Comparison of ENCODE assay signal across 1 cellular context in the genomic region with DNA sequence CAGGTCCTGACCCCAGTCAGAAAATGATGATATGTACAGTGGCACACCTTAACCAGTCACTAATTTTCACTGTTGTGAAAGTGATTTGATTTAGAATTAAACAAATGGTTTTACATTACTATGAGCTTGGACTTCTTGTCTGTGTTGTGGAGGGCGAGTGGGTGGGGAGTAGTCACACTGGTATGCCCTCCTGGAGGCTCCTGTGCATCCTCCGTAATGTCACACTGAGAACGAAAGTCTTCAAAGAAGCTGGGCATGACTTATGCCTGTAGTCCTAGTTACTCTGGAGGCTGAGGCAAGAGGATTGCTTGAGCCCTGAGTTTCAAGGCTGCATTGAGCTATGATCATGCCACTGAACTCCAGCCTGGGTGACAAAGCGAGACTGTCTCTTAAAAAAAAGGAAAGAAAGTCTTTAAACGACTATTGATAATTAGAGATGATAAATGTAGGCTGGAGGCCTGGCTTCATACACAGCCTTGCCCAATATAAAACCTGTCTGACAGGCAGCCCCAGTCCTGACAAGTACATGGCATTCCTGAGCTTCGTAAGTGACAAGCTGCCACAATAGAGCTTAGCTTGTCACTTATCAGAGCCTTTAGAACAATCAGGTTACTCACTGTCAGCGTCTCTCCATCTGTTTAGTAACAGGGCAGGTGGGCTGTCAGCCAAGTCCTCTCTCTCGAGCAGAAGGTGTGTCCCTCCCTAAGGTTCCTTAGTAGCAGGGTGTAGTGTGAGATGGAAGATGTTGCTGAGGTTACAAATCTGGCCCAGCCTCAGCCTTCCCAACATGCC.
TF ChIP-seq lines count a peak whose summit lies in the region.

No MANE protein-coding gene starts in this region.

TF ChIP-seq in endothelial cell of umbilical vein, 7 proteins besides CTCF, POLR2A, EP300 and RAD21 (continued from another document):
- no peak for TF ChIP-seq POLR2AphosphoS5 (IDR thresholded peaks at IDR 0.05; ENCODE audit: insufficient read depth, low read depth, low read length)
- TF ChIP-seq FOS (IDR thresholded peaks at IDR 0.05; ENCODE audit: borderline replicate concordance, insufficient read depth, low read length): no peak
- no peak for TF ChIP-seq EZH2 (IDR thresholded peaks at IDR 0.05; ENCODE audit: borderline replicate concordance, low read depth, low read length, severe bottlenecking)
